In the genomic region with DNA sequence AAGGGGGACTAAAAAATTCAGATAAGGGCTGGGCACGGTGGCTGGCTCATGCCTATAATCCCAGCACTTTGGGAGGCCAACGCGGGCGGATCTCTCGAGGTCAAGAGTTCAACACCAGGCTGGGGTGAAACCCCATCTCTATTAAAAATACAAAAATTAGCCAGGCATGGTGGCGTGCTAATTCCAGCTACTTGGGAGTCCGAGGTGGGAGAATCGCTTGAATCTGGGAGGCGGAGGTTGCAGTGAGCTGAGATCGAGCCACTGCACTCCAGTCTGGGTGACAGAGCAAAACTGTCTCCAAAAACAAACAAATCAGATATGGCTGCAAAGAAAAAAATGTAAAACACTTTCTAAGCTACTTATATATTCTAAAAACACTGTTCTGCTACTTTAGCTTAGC, we compare ENCODE assay signal across 7 cellular contexts. TPM values are rescaled to one million over a fixed set of nuclear protein-coding genes. Genes with fewer than 3 reads are reported as not detected.
DNase-seq lines count a peak whose midpoint lies in the region; ATAC-seq and TF ChIP-seq lines count a peak whose summit lies in the region.
"Not testable (repeated sequence)": the region's sequence is repeated elsewhere in the genome, so short reads cannot be mapped to it uniquely, and the experiment has no call there.

No MANE protein-coding gene starts in this region.

- peak overlapping the region; percentile 74 for H3K4me2 ChIP-seq in Karpas-422 (ENCODE audit: low read depth, low read length, poor library complexity, severe bottlenecking)

- H3K79me2 ChIP-seq in Karpas-422 (ENCODE audit: low read length) = peaks cover 45% of the 10 kb centered on the region

- H3K4me1 Mint-ChIP-seq in CD4-positive, alpha-beta memory T cell = peaks cover 26 to 60% (median 38%) of the 10 kb centered on the region in 4 donors
- peaks cover 21% of the 10 kb centered on the region for H3K4me1 Mint-ChIP-seq in T-helper 1 cell treated with Interleukin-12 subunit alpha and Interleukin-12 subunit beta and Interleukin-4 antibody, amounts not matched to agents 30 μg/mL and 1 μg/mL, for 36 hours (ENCODE audit: low read depth)
- peaks cover 53% of the 10 kb centered on the region for H3K4me1 Mint-ChIP-seq in activated naive CD4-positive, alpha-beta T cell treated with anti-CD3 and anti-CD28 coated beads, Interleukin-2, amount 50 U/mL, for 24 hours
- H3K4me1 Mint-ChIP-seq in naive thymus-derived CD4-positive, alpha-beta T cell = peaks cover 24 to 67% (median 51%) of the 10 kb centered on the region in 7 donors
- H3K4me1 Mint-ChIP-seq in progenitor cell of endocrine pancreas (ENCODE audit: low read depth) = peaks cover 32% of the 10 kb centered on the region

- not testable (repeated sequence) for H3K27me3 Mint-ChIP-seq in CD4-positive, alpha-beta memory T cell; T-helper 1 cell treated with Interleukin-12 subunit alpha and Interleukin-12 subunit beta and Interleukin-4 antibody, amounts not matched to agents 30 μg/mL and 1 μg/mL, for 36 hours (ENCODE audit: low read depth); activated naive CD4-positive, alpha-beta T cell treated with anti-CD3 and anti-CD28 coated beads, Interleukin-2, amount 50 U/mL, for 24 hours; naive thymus-derived CD4-positive, alpha-beta T cell; progenitor cell of endocrine pancreas

- not testable (repeated sequence) for H3K4me3 ChIP-seq in CD4-positive, alpha-beta memory T cell (ENCODE audit: low read length in 2 of 2); cardiac muscle cell; naive thymus-derived CD4-positive, alpha-beta T cell (ENCODE audit: low read length)
- 0 out of 2 replicates have a peak overlapping the region, but pooled peaks have one; percentile 13 for H3K4me3 ChIP-seq in Karpas-422 (ENCODE audit: low read length)

- intact Hi-C loops in CD4-positive, alpha-beta memory T cell (cut with micrococcal nuclease); naive thymus-derived CD4-positive, alpha-beta T cell (cut with micrococcal nuclease): not testable (repeated sequence)

- DNase-seq in CD4-positive, alpha-beta memory T cell; Karpas-422; cardiac muscle cell (ENCODE audit: low read depth in 1 of 2, low spot score in 1 of 2); naive thymus-derived CD4-positive, alpha-beta T cell; progenitor cell of endocrine pancreas (ENCODE audit: low spot score, unreplicated experiment): not testable (repeated sequence)

- peaks cover 22 to 48% of the 10 kb centered on the region in 2 donors for H3K36me3 Mint-ChIP-seq in CD4-positive, alpha-beta memory T cell
- peaks cover 17% of the 10 kb centered on the region for H3K36me3 Mint-ChIP-seq in T-helper 1 cell treated with Interleukin-12 subunit alpha and Interleukin-12 subunit beta and Interleukin-4 antibody, amounts not matched to agents 30 μg/mL and 1 μg/mL, for 36 hours (ENCODE audit: low read depth)
- not testable (repeated sequence) for H3K36me3 Mint-ChIP-seq in activated naive CD4-positive, alpha-beta T cell treated with anti-CD3 and anti-CD28 coated beads, Interleukin-2, amount 50 U/mL, for 24 hours
- peaks cover 4 to 21% (median 13%) of the 10 kb centered on the region in 5 donors for H3K36me3 Mint-ChIP-seq in naive thymus-derived CD4-positive, alpha-beta T cell
- peaks cover 14% of the 10 kb centered on the region for H3K36me3 Mint-ChIP-seq in progenitor cell of endocrine pancreas (ENCODE audit: insufficient read depth)

- H4K20me1 ChIP-seq in Karpas-422 (ENCODE audit: insufficient read depth, low read depth, low read length) = not testable (repeated sequence)

- H3K9me3 Mint-ChIP-seq in CD4-positive, alpha-beta memory T cell; T-helper 1 cell treated with Interleukin-12 subunit alpha and Interleukin-12 subunit beta and Interleukin-4 antibody, amounts not matched to agents 30 μg/mL and 1 μg/mL, for 36 hours; activated naive CD4-positive, alpha-beta T cell treated with anti-CD3 and anti-CD28 coated beads, Interleukin-2, amount 50 U/mL, for 24 hours; naive thymus-derived CD4-positive, alpha-beta T cell; progenitor cell of endocrine pancreas (ENCODE audit: low read depth): not testable (repeated sequence)

- TF ChIP-seq CTCF in cardiac muscle cell (IDR thresholded peaks at IDR 0.05; ENCODE audit: low read depth, low read length); progenitor cell of endocrine pancreas (IDR thresholded peaks at IDR 0.05; ENCODE audit: unreplicated experiment): not testable (repeated sequence)

- not testable (repeated sequence) for H3K9me3 ChIP-seq in CD4-positive, alpha-beta memory T cell (ENCODE audit: control insufficient read depth in 1 of 2, low read length in 2 of 2); Karpas-422 (ENCODE audit: low read length); cardiac muscle cell (ENCODE audit: low read depth); naive thymus-derived CD4-positive, alpha-beta T cell (ENCODE audit: control insufficient read depth in 2 of 3, low read length in 3 of 3)

- H2AFZ ChIP-seq in Karpas-422 (ENCODE audit: low read length) = not testable (repeated sequence)

- CTCF ChIA-PET in CD4-positive, alpha-beta memory T cell (lab: Charles Lee; ENCODE audit: partially characterized antibody) = interaction anchor here (1.2 to 4.9 kb wide), 4 partner anchors 10 to 184 kb away, joined by 3 to 52 read pairs (median 4); a partner anchor contains a TSS
- CTCF ChIA-PET in naive thymus-derived CD4-positive, alpha-beta T cell (lab: Charles Lee) = interaction anchor here (1.4 kb wide), 1 partner anchor 137 kb away, joined by 3 read pairs; no protein-coding TSS in a partner anchor

- H3K36me3 ChIP-seq in CD4-positive, alpha-beta memory T cell (ENCODE audit: insufficient read depth, low read length) = peaks cover 11% of the 10 kb centered on the region
- peaks cover 21% of the 10 kb centered on the region for H3K36me3 ChIP-seq in Karpas-422 (ENCODE audit: insufficient read depth, low read length)
- peaks cover 34% of the 10 kb centered on the region for H3K36me3 ChIP-seq in cardiac muscle cell
- H3K36me3 ChIP-seq in naive thymus-derived CD4-positive, alpha-beta T cell (ENCODE audit: control insufficient read depth in 2 of 3, insufficient read depth in 3 of 3, low read length in 3 of 3) = peaks cover 0 to 30% (median 11%) of the 10 kb centered on the region in 3 experiments

- not testable (repeated sequence) for H3K9me2 ChIP-seq in Karpas-422 (replicated peaks; ENCODE audit: insufficient read depth, low read length)

- H3K4me3 Mint-ChIP-seq in CD4-positive, alpha-beta memory T cell; T-helper 1 cell treated with Interleukin-12 subunit alpha and Interleukin-12 subunit beta and Interleukin-4 antibody, amounts not matched to agents 30 μg/mL and 1 μg/mL, for 36 hours; activated naive CD4-positive, alpha-beta T cell treated with anti-CD3 and anti-CD28 coated beads, Interleukin-2, amount 50 U/mL, for 24 hours: not testable (repeated sequence)
- peak overlapping the region in 1 of 10 donors; percentile 23 for H3K4me3 Mint-ChIP-seq in naive thymus-derived CD4-positive, alpha-beta T cell
- H3K4me3 Mint-ChIP-seq in progenitor cell of endocrine pancreas (ENCODE audit: low read depth) = peak overlapping the region; percentile 99

- POLR2A ChIA-PET in CD4-positive, alpha-beta memory T cell (lab: Charles Lee; ENCODE audit: partially characterized antibody) = interaction anchor here (0.9 to 6.2 kb wide), 3 partner anchors 11 to 152 kb away, joined by 3 to 153 read pairs (median 47); a partner anchor contains a TSS
- POLR2A ChIA-PET in naive thymus-derived CD4-positive, alpha-beta T cell (lab: Charles Lee) = interaction anchor here (0.9 to 6.7 kb wide), 5 partner anchors 10 to 324 kb away, joined by 3 to 58 read pairs (median 4); a partner anchor contains a TSS

- H3K27me3 ChIP-seq in CD4-positive, alpha-beta memory T cell (ENCODE audit: insufficient read depth, low read length); Karpas-422 (ENCODE audit: low read length); cardiac muscle cell; naive thymus-derived CD4-positive, alpha-beta T cell (ENCODE audit: control insufficient read depth in 2 of 2, insufficient read depth in 2 of 2, low read length in 2 of 2): not testable (repeated sequence)

- peaks cover 28% of the 10 kb centered on the region for H3K4me1 ChIP-seq in CD4-positive, alpha-beta memory T cell (ENCODE audit: insufficient read depth, low read length)
- H3K4me1 ChIP-seq in Karpas-422 (ENCODE audit: low read length) = peaks cover 52% of the 10 kb centered on the region
- peaks cover 19% of the 10 kb centered on the region for H3K4me1 ChIP-seq in cardiac muscle cell (ENCODE audit: low read depth)
- H3K4me1 ChIP-seq in naive thymus-derived CD4-positive, alpha-beta T cell (ENCODE audit: control insufficient read depth in 2 of 2, insufficient read depth in 2 of 2, low read length in 2 of 2) = peaks cover 24 to 25% of the 10 kb centered on the region in 2 donors

- H3K27ac Mint-ChIP-seq in CD4-positive, alpha-beta memory T cell = peak overlapping the region in 6 of 7 donors; percentile 23 to 70 (median 58)
- peak overlapping the region; percentile 55 for H3K27ac Mint-ChIP-seq in T-helper 1 cell treated with Interleukin-12 subunit alpha and Interleukin-12 subunit beta and Interleukin-4 antibody, amounts not matched to agents 30 μg/mL and 1 μg/mL, for 36 hours
- peak overlapping the region; percentile 74 for H3K27ac Mint-ChIP-seq in activated naive CD4-positive, alpha-beta T cell treated with anti-CD3 and anti-CD28 coated beads, Interleukin-2, amount 50 U/mL, for 24 hours
- peak overlapping the region in 8 of 9 donors; percentile 8 to 100 (median 82) for H3K27ac Mint-ChIP-seq in naive thymus-derived CD4-positive, alpha-beta T cell
- peak overlapping the region; percentile 100 for H3K27ac Mint-ChIP-seq in progenitor cell of endocrine pancreas

- H3K27ac ChIP-seq in CD4-positive, alpha-beta memory T cell (ENCODE audit: low read depth, low read length); naive thymus-derived CD4-positive, alpha-beta T cell (ENCODE audit: low read depth, low read length): not testable (repeated sequence)
- H3K27ac ChIP-seq in Karpas-422 (ENCODE audit: low read length) (peak overlapping the region; percentile 91), cardiac muscle cell (peak overlapping the region; percentile 1)

- not testable (repeated sequence) for ATAC-seq in naive thymus-derived CD4-positive, alpha-beta T cell

- not testable (repeated sequence) for H3K9ac ChIP-seq in Karpas-422 (ENCODE audit: low read length)

RNA-seq across cellular contexts. Expression of a gene that starts 3.7 kb away (rescaled TPM):
- total RNA-seq in CD4-positive, alpha-beta memory T cell = 10 to 100 TPM; 84.0 to 86.4 TPM
- 10 to 100 TPM; 96.5 to 97.0 TPM for polyA plus RNA-seq in CD4-positive, alpha-beta memory T cell
- 148 and 167 TPM in 2 replicates for total RNA-seq in Karpas-422 (2014; rRNA removed; shearing (Covaris generic); ENCODE audit: low replicate concordance)
- 83.7 and 94.5 TPM in 2 replicates for total RNA-seq in cardiac muscle cell
- polyA plus RNA-seq in cardiac muscle cell = 192 and 236 TPM in 2 replicates
- 100 to 1,000 TPM in 1 of 5 experiments, 10 to 100 TPM in 4; 33.2 to 105 (median 84.7) TPM for total RNA-seq in naive thymus-derived CD4-positive, alpha-beta T cell
- polyA plus RNA-seq in naive thymus-derived CD4-positive, alpha-beta T cell = 100 to 1,000 TPM in 1 of 2 donors, 10 to 100 TPM in 1; 89.3 to 103 TPM
- total RNA-seq in progenitor cell of endocrine pancreas = 79.9 and 80.0 TPM in 2 replicates
